Comparison of ENCODE assay signal across 8 cellular contexts in the genomic region with DNA sequence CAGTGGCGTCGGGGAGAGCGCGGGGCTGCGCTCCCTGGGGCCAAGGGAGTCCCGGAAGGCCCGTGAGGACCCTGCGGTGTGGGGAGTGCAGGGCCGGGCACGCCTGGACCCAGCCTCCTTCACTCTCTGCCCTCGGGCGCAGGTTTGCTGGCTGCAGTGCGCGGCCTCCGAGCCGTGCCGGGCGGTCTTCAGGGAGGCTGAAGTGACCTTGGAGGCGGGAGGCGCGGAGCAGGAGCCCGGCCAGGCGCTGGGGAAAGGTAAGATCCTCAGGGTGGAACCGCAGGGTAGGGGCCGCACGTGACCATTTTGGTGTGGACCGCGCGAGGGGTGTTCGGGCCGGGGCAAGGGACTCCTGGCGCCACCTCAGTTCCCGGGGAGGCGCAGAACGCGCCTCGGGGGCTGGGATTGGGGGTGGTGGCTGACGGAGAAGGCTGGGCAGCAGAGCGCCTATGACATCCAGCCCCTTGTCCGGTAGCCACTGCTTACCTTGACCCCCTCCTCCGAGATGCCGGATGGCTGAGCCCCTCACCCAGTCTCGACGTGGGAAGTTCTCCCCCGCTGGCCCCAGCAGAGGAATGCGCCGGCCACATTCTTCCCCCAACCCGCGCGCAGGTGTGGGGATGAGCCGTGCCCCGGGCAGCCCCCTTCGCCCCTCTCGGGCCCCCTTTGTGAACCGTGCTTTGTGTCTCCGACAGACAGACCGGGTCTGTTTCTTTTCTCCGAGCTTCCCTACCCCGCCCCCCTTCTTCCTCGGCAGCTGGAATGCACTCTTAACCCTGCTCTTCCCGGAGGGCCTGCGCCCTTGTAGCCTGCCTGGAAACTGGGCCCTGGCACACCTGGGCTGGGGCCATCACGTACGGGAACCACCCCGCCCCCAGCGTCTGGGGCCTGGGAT. TPM values are rescaled to one million over a fixed set of nuclear protein-coding genes. Genes with fewer than 3 reads are reported as not detected.
A peak's percentile ranks its signal among the peaks of the same experiment; 100 is the strongest.
DNase-seq lines count a peak whose midpoint lies in the region; ATAC-seq and TF ChIP-seq lines count a peak whose summit lies in the region.

No MANE protein-coding gene starts in this region.

- intact Hi-C loops in ovary (cut with DNase I): no loop called here

- peak; percentile 54 for DNase-seq in D341Med (ENCODE audit: low spot score)
- peak; percentile 5 for DNase-seq in NCI-H2171 (lab: John Stamatoyannopoulos, UW)
- peak; percentile 44 for DNase-seq in epithelial cell of esophagus (ENCODE audit: low read depth)
- peak; percentile 61 to 78 (median 73) for DNase-seq in ovary
- no peak for DNase-seq in stimulated activated CD4-positive, alpha-beta T cell treated with anti-CD3 and anti-CD28 coated beads, Interleukin-1b, Interleukin-23, amount 100 ng/mL, for 48 hours
- DNase-seq in dermis blood vessel endothelial cell: no peak
- DNase-seq in midbrain (lab: John Stamatoyannopoulos, UW): no peak

- H3K27me3 ChIP-seq in ovary (no peaks in the 10 kb centered on the region), gastroesophageal sphincter (peaks cover 94% of the 10 kb centered on the region)

- H3K4me3 ChIP-seq in epithelial cell of esophagus (ENCODE audit: low read length) (peak overlapping the region; percentile 88), ovary (peak overlapping the region; percentile 68), gastroesophageal sphincter (peak overlapping the region in 1 of 2 donors; percentile 23)

- TF ChIP-seq CTCF in epithelial cell of esophagus (IDR thresholded peaks at IDR 0.05; ENCODE audit: insufficient read depth, low read depth, low read length, missing control alignments) (no peak), ovary (IDR thresholded peaks at IDR 0.05) (no peak), gastroesophageal sphincter (IDR thresholded peaks at IDR 0.05) (no peak)

- H3K27ac ChIP-seq in ovary (peak overlapping the region; percentile 88 to 89), gastroesophageal sphincter (no peak overlapping the region)

- H3K4me1 ChIP-seq in ovary (ENCODE audit: insufficient read depth) (peaks cover 12% of the 10 kb centered on the region), gastroesophageal sphincter (peaks cover 0 to 28% (median 12%) of the 10 kb centered on the region in 3 donors)

- H3K36me3 ChIP-seq in ovary: no peaks in the 10 kb centered on the region
- H3K36me3 ChIP-seq in gastroesophageal sphincter: no peaks in the 10 kb centered on the region

- TF ChIP-seq POLR2A in ovary (IDR thresholded peaks at IDR 0.05): no peak
- TF ChIP-seq POLR2A in gastroesophageal sphincter (IDR thresholded peaks at IDR 0.05): no peak

- H3K9me3 ChIP-seq in ovary (no peaks in the 10 kb centered on the region), gastroesophageal sphincter (no peaks in the 10 kb centered on the region)

- TF ChIP-seq EP300 in ovary (IDR thresholded peaks at IDR 0.05) (no peak), gastroesophageal sphincter (IDR thresholded peaks at IDR 0.05) (no peak)

- ATAC-seq in gastroesophageal sphincter: no peak

- 1% methylated on average over 61 to 66 of the region's 66 CpGs for WGBS in ovary, 3 donors
- 0% methylated on average over 2 to 8 of the region's 66 CpGs for WGBS in gastroesophageal sphincter (ENCODE audit: low coverage in 1 of 2), 2 donors

RNA-seq across cellular contexts. Expression of a gene that starts 0.6 kb away (rescaled TPM):
- total RNA-seq in ovary: 10 to 100 TPM; 32.4 to 99.0 (median 52.4) TPM
- 10 to 100 TPM; 75.2 to 84.5 TPM for polyA plus RNA-seq in ovary
- total RNA-seq in gastroesophageal sphincter: 10 to 100 TPM in 1 of 4 donors, 1 to 10 TPM in 2, under 1 TPM in 1; 0.12 to 10.3 (median 4.6) TPM
- 0.19 and 0.85 TPM in 2 replicates for total RNA-seq in dermis blood vessel endothelial cell

Comparison
In these comparisons a context has a peak if more than half of its experiments do, and no peak if none do; other contexts are left out.
1. DNase-seq: peak in D341Med (single experiment), NCI-H2171 (single experiment), epithelial cell of esophagus (single experiment) and ovary (5 of 5); none in stimulated activated CD4-positive, alpha-beta T cell treated with anti-CD3 and anti-CD28 coated beads, Interleukin-1b, Interleukin-23, amount 100 ng/mL, for 48 hours (single experiment), dermis blood vessel endothelial cell (single experiment) and midbrain (single experiment).
2. H3K27ac ChIP-seq: peak in ovary (2 of 2); none in gastroesophageal sphincter (0 of 4).